22 cellular contexts compared by ENCODE assay signal in genomic region chr11:72709478-72710238, GRCh38. TPM values are rescaled to one million over a fixed set of nuclear protein-coding genes. Genes with fewer than 3 reads are reported as not detected.
"Had no signal": no experiment of that assay in that cellular context is flagged by ENCODE, and none has a peak within 500 bp of the region (broad histone marks: within the 10 kb centered on the region; RNA-seq: fewer than 3 reads in every experiment).

No MANE protein-coding gene starts in this region.

- H3K9me3 Mint-ChIP-seq: activated T-cell treated with anti-CD3 and anti-CD28 coated beads, Interleukin-2, amount 50 U/mL, for 72 hours; naive thymus-derived CD4-positive, alpha-beta T cell; T-helper 1 cell treated with Interleukin-12 subunit alpha and Interleukin-12 subunit beta and Interleukin-4 antibody, amounts not matched to agents 30 μg/mL and 1 μg/mL, for 36 hours; type B pancreatic cell had no signal

- H3K4me3 Mint-ChIP-seq: activated T-cell treated with anti-CD3 and anti-CD28 coated beads, Interleukin-2, amount 50 U/mL, for 72 hours; brain; naive thymus-derived CD4-positive, alpha-beta T cell; T-helper 1 cell treated with Interleukin-12 subunit alpha and Interleukin-12 subunit beta and Interleukin-4 antibody, amounts not matched to agents 30 μg/mL and 1 μg/mL, for 36 hours; type B pancreatic cell had no signal

- ATAC-seq: activated T-cell treated with anti-CD3 and anti-CD28 coated beads, Interleukin-2, amount 50 U/mL, for 72 hours; esophagus mucosa; gastrocnemius medialis; left lung; naive thymus-derived CD4-positive, alpha-beta T cell had no signal

- H3K27ac Mint-ChIP-seq: activated T-cell treated with anti-CD3 and anti-CD28 coated beads, Interleukin-2, amount 50 U/mL, for 72 hours; T-helper 1 cell treated with Interleukin-12 subunit alpha and Interleukin-12 subunit beta and Interleukin-4 antibody, amounts not matched to agents 30 μg/mL and 1 μg/mL, for 36 hours; type B pancreatic cell had no signal

- H3K27me3 Mint-ChIP-seq: naive thymus-derived CD4-positive, alpha-beta T cell; type B pancreatic cell had no signal

- H3K4me3 ChIP-seq: colonic mucosa, gastrocnemius medialis, left lung, spleen, stomach, testis had no signal

- DNase-seq: activated CD4-positive, alpha-beta T cell treated with anti-CD3 and anti-CD28 coated beads for 1 hour; activated CD8-positive, alpha-beta memory T cell treated with anti-CD3 and anti-CD28 coated beads for 24 hours; activated CD8-positive, alpha-beta memory T cell treated with anti-CD3 and anti-CD28 coated beads, Interleukin-2, amount 50 U/mL, for 48 hours; activated effector memory CD4-positive, alpha-beta T cell treated with anti-CD3 and anti-CD28 coated beads, Interleukin-2, amount 50 U/mL, for 16 hours; activated T-cell treated with anti-CD3 and anti-CD28 coated beads, Interleukin-2, amount 50 U/mL, for 72 hours; anterior cingulate cortex; caudate nucleus; colonic mucosa; gastrocnemius medialis; head of caudate nucleus; naive thymus-derived CD4-positive, alpha-beta T cell; spleen; stimulated activated CD8-positive, alpha-beta memory T cell treated with anti-CD3 and anti-CD28 coated beads, Interleukin-4, amount 100 ng/mL, for 48 hours; stomach; testis; WERI-Rb-1 had no signal

- H3K27ac ChIP-seq: colonic mucosa, gastrocnemius medialis, left lung, stomach, testis, WERI-Rb-1 had no signal

- FAIRE-seq: keratinocyte had no signal

- H3K4me1 ChIP-seq: colonic mucosa, testis had no signal

- H3K9me3 ChIP-seq: colonic mucosa, gastrocnemius medialis, left lung, spleen, stomach, testis had no signal

RNA-seq across cellular contexts. Expression of gene PDE2A, which starts 35.4 kb away (rescaled TPM):
- polyA plus RNA-seq: naive thymus-derived CD4-positive, alpha-beta T cell had no signal
